ENCODE assay signal across 8 cellular contexts in genomic region chr6:148746363-148747144, GRCh38. TPM values are rescaled to one million over a fixed set of nuclear protein-coding genes. Genes with fewer than 3 reads are reported as not detected.
DNase-seq lines count a peak whose midpoint lies in the region; ATAC-seq, FAIRE-seq and TF ChIP-seq lines count a peak whose summit lies in the region.

TSS of gene UST (plus strand) at chr6:148747030. CDS start at chr6:148747431, 401 bp downstream.

- H3K4me1 Mint-ChIP-seq in activated naive CD8-positive, alpha-beta T cell treated with anti-CD3 and anti-CD28 coated beads, Interleukin-2, amount 10 ng/mL, durations not matched to agents 7 days and 5 days, result peaks cover 18% of the 10 kb centered on the region

- in situ Hi-C loops in ACHN (cut with HindIII; ENCODE audit: low pct_ligation_motif_present, low pct_unique_long_range_greater_than_20kb, low sequenced_read_pairs), result no loop called here

- TF ChIP-seq CTCF in RWPE2 (IDR thresholded peaks at IDR 0.05; ENCODE audit: poor library complexity, severe bottlenecking), result peak; percentile 67
- peak; percentile 58 for TF ChIP-seq CTCF in osteoblast (IDR thresholded peaks at IDR 0.05; ENCODE audit: extremely low read depth, low read depth, low read length)

- no peaks in the 10 kb centered on the region for H3K36me3 Mint-ChIP-seq in activated naive CD8-positive, alpha-beta T cell treated with anti-CD3 and anti-CD28 coated beads, Interleukin-2, amount 10 ng/mL, durations not matched to agents 7 days and 5 days

- H3K27me3 Mint-ChIP-seq in activated naive CD8-positive, alpha-beta T cell treated with anti-CD3 and anti-CD28 coated beads, Interleukin-2, amount 10 ng/mL, durations not matched to agents 7 days and 5 days, result peaks cover 69% of the 10 kb centered on the region

- H3K4me2 ChIP-seq in osteoblast (ENCODE audit: insufficient read depth, low read length), result peak within 1 kb of the TSS; percentile 90

- POLR2A ChIA-PET in activated naive CD8-positive, alpha-beta T cell treated with anti-CD3 and anti-CD28 coated beads, Interleukin-2, amount 10 ng/mL, durations not matched to agents 7 days and 5 days (lab: Charles Lee), result interaction anchor here (0.6 kb wide), 1 partner anchor 84 kb away, joined by 4 read pairs; no protein-coding TSS in a partner anchor

- peak within 1 kb of the TSS; percentile 35 for H3K27ac Mint-ChIP-seq in activated naive CD8-positive, alpha-beta T cell treated with anti-CD3 and anti-CD28 coated beads, Interleukin-2, amount 10 ng/mL, durations not matched to agents 7 days and 5 days

- H3K27ac ChIP-seq in HUES48 (ENCODE audit: low read depth, low read length) (peak within 1 kb of the TSS; percentile 59), RWPE2 (ENCODE audit: poor library complexity, severe bottlenecking) (no peak within 1 kb of the TSS), osteoblast (ENCODE audit: low read depth, low read length) (peak within 1 kb of the TSS; percentile 39)

- peak; percentile 21 for ATAC-seq in GM18499 (IDR thresholded peaks at IDR 0.05; ENCODE audit: insufficient read depth, unreplicated experiment)
- ATAC-seq in RWPE2 (ENCODE audit: low read depth), result peak; percentile 63
- ATAC-seq in activated naive CD8-positive, alpha-beta T cell treated with anti-CD3 and anti-CD28 coated beads, Interleukin-2, amount 10 ng/mL, durations not matched to agents 7 days and 5 days (ENCODE audit: low read depth), result peak; percentile 58
- peak; percentile 93 for ATAC-seq in Right ventricle myocardium inferior

- intact Hi-C loops in Right ventricle myocardium inferior (cut with DNase I), result loop anchor here (1.0 kb wide), 1 partner anchor 201 kb away; no protein-coding TSS in a partner anchor

- no peaks in the 10 kb centered on the region for H3K9me3 Mint-ChIP-seq in activated naive CD8-positive, alpha-beta T cell treated with anti-CD3 and anti-CD28 coated beads, Interleukin-2, amount 10 ng/mL, durations not matched to agents 7 days and 5 days

- H3K4me3 ChIP-seq in HUES48 (ENCODE audit: low read depth, low read length) (peak within 1 kb of the TSS; percentile 83), RWPE2 (ENCODE audit: severe bottlenecking) (peak within 1 kb of the TSS; percentile 50), osteoblast (ENCODE audit: insufficient read depth, low read length) (peak within 1 kb of the TSS; percentile 81)

- peak within 1 kb of the TSS; percentile 63 for H3K9ac ChIP-seq in HUES48 (ENCODE audit: low read depth, low read length)

- peak within 1 kb of the TSS; percentile 94 for H3K4me3 Mint-ChIP-seq in activated naive CD8-positive, alpha-beta T cell treated with anti-CD3 and anti-CD28 coated beads, Interleukin-2, amount 10 ng/mL, durations not matched to agents 7 days and 5 days

- DNase-seq in ACHN (peak; percentile 91), RWPE2 (ENCODE audit: low spot score) (peak; percentile 76), Right ventricle myocardium inferior (ENCODE audit: missing footprints) (peak; percentile 88), osteoblast (ENCODE audit: insufficient read length, low spot score, missing footprints) (peak; percentile 97), urothelium cell line (ENCODE audit: low spot score) (peak; percentile 78)
- peak; percentile 62 for DNase-seq in activated naive CD8-positive, alpha-beta T cell treated with anti-CD3 and anti-CD28 coated beads, Interleukin-2, amount 10 ng/mL, durations not matched to agents 7 days and 5 days

- FAIRE-seq in urothelium cell line (lab: Jason Lieb, UNC), result no peak

- peaks cover 17% of the 10 kb centered on the region for H4K20me1 ChIP-seq in osteoblast (ENCODE audit: insufficient read depth, low read length)

- H3K36me3 ChIP-seq in HUES48 (ENCODE audit: control insufficient read depth, insufficient read depth, low read length) (0 out of 2 replicates have a peak, but pooled peaks cover 4% of the 10 kb centered on the region), RWPE2 (ENCODE audit: low read depth) (no peaks in the 10 kb centered on the region), osteoblast (ENCODE audit: insufficient read depth, low read length) (no peaks in the 10 kb centered on the region)

- H3K9me3 ChIP-seq in HUES48 (ENCODE audit: control insufficient read depth, insufficient read depth, low read length), result no peaks in the 10 kb centered on the region
- H3K9me3 ChIP-seq in RWPE2 (ENCODE audit: severe bottlenecking), result no peaks in the 10 kb centered on the region
- no peaks in the 10 kb centered on the region for H3K9me3 ChIP-seq in osteoblast (ENCODE audit: low read depth, low read length)

- H3K4me1 ChIP-seq in HUES48 (ENCODE audit: control insufficient read depth, insufficient read depth, low read length) (peaks cover 27% of the 10 kb centered on the region), RWPE2 (ENCODE audit: insufficient read depth, poor library complexity, severe bottlenecking) (peaks cover 10% of the 10 kb centered on the region), osteoblast (ENCODE audit: insufficient read depth, low read length) (peaks cover 12% of the 10 kb centered on the region)

- peak within 1 kb of the TSS; percentile 96 for H2AFZ ChIP-seq in osteoblast (ENCODE audit: low read length)

- H3K79me2 ChIP-seq in osteoblast (ENCODE audit: insufficient read depth, low read length), result peaks cover 27% of the 10 kb centered on the region

- H3K27me3 ChIP-seq in HUES48 (ENCODE audit: control insufficient read depth, insufficient read depth, low read length) (no peaks in the 10 kb centered on the region; the same call in 1 of the 2 replicates), RWPE2 (ENCODE audit: insufficient read depth, poor library complexity, severe bottlenecking) (no peaks in the 10 kb centered on the region), osteoblast (ENCODE audit: insufficient read depth, low read length) (no peaks in the 10 kb centered on the region)

RNA-seq across cellular contexts. Expression of gene UST, which starts in this region (rescaled TPM):
- total RNA-seq in activated naive CD8-positive, alpha-beta T cell treated with anti-CD3 and anti-CD28 coated beads, Interleukin-2, amount 10 ng/mL, durations not matched to agents 7 days and 5 days, result 1 to 10 TPM; 2.9 to 3.1 TPM
- 4.4 TPM for total RNA-seq in Right ventricle myocardium inferior
- total RNA-seq in osteoblast, result 18.1 and 21.2 TPM in 2 replicates

Comparison
In these comparisons a context has a peak if more than half of its experiments do, and no peak if none do; other contexts are left out.
1. ATAC-seq: peak in every context shown above with its lines; median percentile 93 in Right ventricle myocardium inferior; 63 in RWPE2; 58 in activated naive CD8-positive, alpha-beta T cell treated with anti-CD3 and anti-CD28 coated beads, Interleukin-2, amount 10 ng/mL, durations not matched to agents 7 days and 5 days; 21 in GM18499.